Comparison of ENCODE assay signal across 14 cellular contexts in genomic region chr1:101394041-101394440, GRCh38.
"Had no signal": no experiment of that assay in that cellular context is flagged by ENCODE, and none has a peak within 500 bp of the region (broad histone marks: within the 10 kb centered on the region; RNA-seq: fewer than 3 reads in every experiment).

No MANE protein-coding gene starts in this region.

- H3K4me3 ChIP-seq: adrenal gland, coronary artery, lung, transverse colon had no signal

- H3K36me3 ChIP-seq: adrenal gland, transverse colon had no signal

- DNase-seq: activated CD4-positive, CD25-positive, alpha-beta regulatory T cell; activated naive CD4-positive, alpha-beta T cell treated with anti-CD3 and anti-CD28 coated beads, Interleukin-2, amount 10 ng/mL, durations not matched to agents 7 days and 5 days; adrenal gland; central memory CD4-positive, alpha-beta T cell; effector memory CD4-positive, alpha-beta T cell; left cardiac atrium; naive thymus-derived CD4-positive, alpha-beta T cell; posterior cingulate gyrus; right cardiac atrium; substantia nigra; transverse colon had no signal

- H3K4me1 ChIP-seq: adrenal gland, transverse colon had no signal

- H3K9me3 ChIP-seq: adrenal gland, transverse colon had no signal

- H3K27ac ChIP-seq: adrenal gland, coronary artery, transverse colon had no signal

- H3K27me3 ChIP-seq: adrenal gland, transverse colon had no signal

- ATAC-seq: left cardiac atrium; naive thymus-derived CD4-positive, alpha-beta T cell; right cardiac atrium; stimulated activated memory B cell treated with anti-CD40 and anti-IgM and Interleukin-4, amounts not matched to agents 10 μg/mL and 1 μg/mL and 100 μg/mL, for 72 hours had no signal
